1 cellular context compared by ENCODE assay signal in genomic region chr6:54234539-54234938, GRCh38.
TF ChIP-seq lines count a peak whose summit lies in the region.

No MANE protein-coding gene starts in this region.

TF ChIP-seq in GM23338, 12 proteins besides CTCF, POLR2A, EP300 and RAD21 (continued from another document):
- TF ChIP-seq, protein P1, sequence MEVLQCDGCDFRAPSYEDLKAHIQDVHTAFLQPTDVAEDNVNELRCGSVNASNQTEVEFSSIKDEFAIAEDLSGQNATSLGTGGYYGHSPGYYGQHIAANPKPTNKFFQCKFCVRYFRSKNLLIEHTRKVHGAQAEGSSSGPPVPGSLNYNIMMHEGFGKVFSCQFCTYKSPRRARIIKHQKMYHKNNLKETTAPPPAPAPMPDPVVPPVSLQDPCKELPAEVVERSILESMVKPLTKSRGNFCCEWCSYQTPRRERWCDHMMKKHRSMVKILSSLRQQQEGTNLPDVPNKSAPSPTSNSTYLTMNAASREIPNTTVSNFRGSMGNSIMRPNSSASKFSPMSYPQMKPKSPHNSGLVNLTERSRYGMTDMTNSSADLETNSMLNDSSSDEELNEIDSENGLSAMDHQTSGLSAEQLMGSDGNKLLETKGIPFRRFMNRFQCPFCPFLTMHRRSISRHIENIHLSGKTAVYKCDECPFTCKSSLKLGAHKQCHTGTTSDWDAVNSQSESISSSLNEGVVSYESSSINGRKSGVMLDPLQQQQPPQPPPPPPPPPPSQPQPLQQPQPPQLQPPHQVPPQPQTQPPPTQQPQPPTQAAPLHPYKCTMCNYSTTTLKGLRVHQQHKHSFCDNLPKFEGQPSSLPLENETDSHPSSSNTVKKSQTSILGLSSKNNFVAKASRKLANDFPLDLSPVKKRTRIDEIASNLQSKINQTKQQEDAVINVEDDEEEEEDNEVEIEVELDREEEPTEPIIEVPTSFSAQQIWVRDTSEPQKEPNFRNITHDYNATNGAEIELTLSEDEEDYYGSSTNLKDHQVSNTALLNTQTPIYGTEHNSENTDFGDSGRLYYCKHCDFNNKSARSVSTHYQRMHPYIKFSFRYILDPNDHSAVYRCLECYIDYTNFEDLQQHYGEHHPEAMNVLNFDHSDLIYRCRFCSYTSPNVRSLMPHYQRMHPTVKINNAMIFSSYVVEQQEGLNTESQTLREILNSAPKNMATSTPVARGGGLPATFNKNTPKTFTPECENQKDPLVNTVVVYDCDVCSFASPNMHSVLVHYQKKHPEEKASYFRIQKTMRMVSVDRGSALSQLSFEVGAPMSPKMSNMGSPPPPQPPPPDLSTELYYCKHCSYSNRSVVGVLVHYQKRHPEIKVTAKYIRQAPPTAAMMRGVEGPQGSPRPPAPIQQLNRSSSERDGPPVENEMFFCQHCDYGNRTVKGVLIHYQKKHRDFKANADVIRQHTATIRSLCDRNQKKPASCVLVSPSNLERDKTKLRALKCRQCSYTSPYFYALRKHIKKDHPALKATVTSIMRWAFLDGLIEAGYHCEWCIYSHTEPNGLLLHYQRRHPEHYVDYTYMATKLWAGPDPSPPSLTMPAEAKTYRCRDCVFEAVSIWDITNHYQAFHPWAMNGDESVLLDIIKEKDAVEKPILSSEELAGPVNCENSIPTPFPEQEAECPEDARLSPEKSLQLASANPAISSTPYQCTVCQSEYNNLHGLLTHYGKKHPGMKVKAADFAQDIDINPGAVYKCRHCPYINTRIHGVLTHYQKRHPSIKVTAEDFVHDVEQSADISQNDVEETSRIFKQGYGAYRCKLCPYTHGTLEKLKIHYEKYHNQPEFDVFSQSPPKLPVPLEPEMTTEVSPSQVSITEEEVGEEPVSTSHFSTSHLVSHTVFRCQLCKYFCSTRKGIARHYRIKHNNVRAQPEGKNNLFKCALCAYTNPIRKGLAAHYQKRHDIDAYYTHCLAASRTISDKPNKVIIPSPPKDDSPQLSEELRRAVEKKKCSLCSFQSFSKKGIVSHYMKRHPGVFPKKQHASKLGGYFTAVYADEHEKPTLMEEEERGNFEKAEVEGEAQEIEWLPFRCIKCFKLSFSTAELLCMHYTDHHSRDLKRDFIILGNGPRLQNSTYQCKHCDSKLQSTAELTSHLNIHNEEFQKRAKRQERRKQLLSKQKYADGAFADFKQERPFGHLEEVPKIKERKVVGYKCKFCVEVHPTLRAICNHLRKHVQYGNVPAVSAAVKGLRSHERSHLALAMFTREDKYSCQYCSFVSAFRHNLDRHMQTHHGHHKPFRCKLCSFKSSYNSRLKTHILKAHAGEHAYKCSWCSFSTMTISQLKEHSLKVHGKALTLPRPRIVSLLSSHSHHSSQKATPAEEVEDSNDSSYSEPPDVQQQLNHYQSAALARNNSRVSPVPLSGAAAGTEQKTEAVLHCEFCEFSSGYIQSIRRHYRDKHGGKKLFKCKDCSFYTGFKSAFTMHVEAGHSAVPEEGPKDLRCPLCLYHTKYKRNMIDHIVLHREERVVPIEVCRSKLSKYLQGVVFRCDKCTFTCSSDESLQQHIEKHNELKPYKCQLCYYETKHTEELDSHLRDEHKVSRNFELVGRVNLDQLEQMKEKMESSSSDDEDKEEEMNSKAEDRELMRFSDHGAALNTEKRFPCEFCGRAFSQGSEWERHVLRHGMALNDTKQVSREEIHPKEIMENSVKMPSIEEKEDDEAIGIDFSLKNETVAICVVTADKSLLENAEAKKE (CRISPR knock-in tag; IDR thresholded peaks at IDR 0.05), result no peak
- TF ChIP-seq ZNF331 (CRISPR knock-in tag; IDR thresholded peaks at IDR 0.05; ENCODE audit: low read depth) (no peak), POLR2AphosphoS5 (IDR thresholded peaks at IDR 0.05; ENCODE audit: low read depth) (no peak), ZNF114 (CRISPR knock-in tag; IDR thresholded peaks at IDR 0.05) (no peak), EZH2 (IDR thresholded peaks at IDR 0.05; ENCODE audit: low read depth, unreplicated experiment) (no peak), JUNB (IDR thresholded peaks at IDR 0.05; ENCODE audit: unreplicated experiment) (no peak), EZH2phosphoT487 (IDR thresholded peaks at IDR 0.05; ENCODE audit: unreplicated experiment) (no peak), REST (IDR thresholded peaks at IDR 0.05; ENCODE audit: unreplicated experiment) (no peak), NANOG (IDR thresholded peaks at IDR 0.05; ENCODE audit: borderline replicate concordance) (no peak), CREB1 (CRISPR knock-in tag; IDR thresholded peaks at IDR 0.05; ENCODE audit: low read depth) (no peak)
- TF ChIP-seq, protein P2, sequence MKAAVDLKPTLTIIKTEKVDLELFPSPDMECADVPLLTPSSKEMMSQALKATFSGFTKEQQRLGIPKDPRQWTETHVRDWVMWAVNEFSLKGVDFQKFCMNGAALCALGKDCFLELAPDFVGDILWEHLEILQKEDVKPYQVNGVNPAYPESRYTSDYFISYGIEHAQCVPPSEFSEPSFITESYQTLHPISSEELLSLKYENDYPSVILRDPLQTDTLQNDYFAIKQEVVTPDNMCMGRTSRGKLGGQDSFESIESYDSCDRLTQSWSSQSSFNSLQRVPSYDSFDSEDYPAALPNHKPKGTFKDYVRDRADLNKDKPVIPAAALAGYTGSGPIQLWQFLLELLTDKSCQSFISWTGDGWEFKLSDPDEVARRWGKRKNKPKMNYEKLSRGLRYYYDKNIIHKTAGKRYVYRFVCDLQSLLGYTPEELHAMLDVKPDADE (IDR thresholded peaks at IDR 0.05), result no peak
